1 cellular context compared by ENCODE assay signal in the genomic region with DNA sequence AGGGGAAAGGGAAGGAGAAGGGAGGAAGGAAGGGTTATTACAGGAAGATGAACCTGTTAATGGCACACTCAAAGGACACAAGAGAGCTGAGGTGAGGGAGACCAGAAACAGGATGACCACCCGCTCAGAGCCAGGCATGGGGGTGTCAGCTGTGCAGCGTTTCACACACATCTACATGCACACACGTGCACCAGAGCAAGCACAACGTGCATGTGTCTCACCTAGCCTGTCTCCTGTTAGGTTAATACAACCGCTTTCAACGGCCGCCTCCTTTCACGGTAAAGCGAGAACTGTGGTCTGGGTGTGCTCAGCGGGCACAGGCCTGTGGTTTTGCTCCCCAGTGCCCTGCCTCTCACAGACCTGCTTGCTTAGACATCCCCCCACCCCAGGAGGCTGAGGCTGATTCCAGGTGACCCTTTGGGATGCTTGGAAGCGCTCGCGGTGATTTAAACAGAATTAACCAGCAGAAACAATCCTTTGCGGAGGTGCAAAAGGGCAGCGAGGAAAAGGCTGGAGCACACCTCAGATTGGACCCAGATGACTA.
TF ChIP-seq lines count a peak whose summit lies in the region.

No MANE protein-coding gene starts in this region.

TF ChIP-seq in HepG2, 621 proteins besides CTCF, POLR2A, EP300 and RAD21:
- TF ChIP-seq REPIN1 (CRISPR knock-in tag; IDR thresholded peaks at IDR 0.05; ENCODE audit: borderline replicate concordance, low read depth) (no peak), MLLT10 (CRISPR knock-in tag; IDR thresholded peaks at IDR 0.05) (no peak), TOPORS (CRISPR knock-in tag; IDR thresholded peaks at IDR 0.05) (no peak), RCOR2 (CRISPR knock-in tag; IDR thresholded peaks at IDR 0.05) (no peak), PPARG (CRISPR knock-in tag; conservative IDR thresholded peaks at IDR 0.05) (no peak), ZNF280B (CRISPR knock-in tag; IDR thresholded peaks at IDR 0.05; ENCODE audit: borderline replicate concordance) (no peak), ARNT2 (CRISPR knock-in tag; IDR thresholded peaks at IDR 0.05; ENCODE audit: low read depth) (no peak)
- TF ChIP-seq, protein P1, sequence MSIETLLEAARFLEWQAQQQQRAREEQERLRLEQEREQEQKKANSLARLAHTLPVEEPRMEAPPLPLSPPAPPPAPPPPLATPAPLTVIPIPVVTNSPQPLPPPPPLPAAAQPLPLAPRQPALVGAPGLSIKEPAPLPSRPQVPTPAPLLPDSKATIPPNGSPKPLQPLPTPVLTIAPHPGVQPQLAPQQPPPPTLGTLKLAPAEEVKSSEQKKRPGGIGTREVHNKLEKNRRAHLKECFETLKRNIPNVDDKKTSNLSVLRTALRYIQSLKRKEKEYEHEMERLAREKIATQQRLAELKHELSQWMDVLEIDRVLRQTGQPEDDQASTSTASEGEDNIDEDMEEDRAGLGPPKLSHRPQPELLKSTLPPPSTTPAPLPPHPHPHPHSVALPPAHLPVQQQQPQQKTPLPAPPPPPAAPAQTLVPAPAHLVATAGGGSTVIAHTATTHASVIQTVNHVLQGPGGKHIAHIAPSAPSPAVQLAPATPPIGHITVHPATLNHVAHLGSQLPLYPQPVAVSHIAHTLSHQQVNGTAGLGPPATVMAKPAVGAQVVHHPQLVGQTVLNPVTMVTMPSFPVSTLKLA (IDR thresholded peaks at IDR 0.05) = peak; percentile 75
TF ChIP-seq in HepG2: peak in this region for 1.
